8 cellular contexts compared by ENCODE assay signal in genomic region chr1:19341201-19342076, GRCh38. TPM values are rescaled to one million over a fixed set of nuclear protein-coding genes. Genes with fewer than 3 reads are reported as not detected.
DNase-seq lines count a peak whose midpoint lies in the region; ATAC-seq and TF ChIP-seq lines count a peak whose summit lies in the region.

No MANE protein-coding gene starts in this region.

- no peak overlapping the region for H3K4me3 ChIP-seq in heart right ventricle

- in situ Hi-C loops in KBM-7 (cut with MboI; ENCODE audit: low pct_unique_long_range_greater_than_20kb, low sequenced_read_pairs), result no loop called here

- H3K4me1 ChIP-seq in heart right ventricle, result peaks cover 3 to 30% (median 15%) of the 10 kb centered on the region in 9 donors

- H3K9me3 ChIP-seq in heart right ventricle, result no peaks in the 10 kb centered on the region

- intact Hi-C loops in heart right ventricle (cut with DNase I), result loop anchor here in 3 of 10 donors (5.0 kb wide), 3 partner anchors 241 to 316 kb away; no protein-coding TSS in a partner anchor

- no peaks in the 10 kb centered on the region for H3K27me3 ChIP-seq in heart right ventricle

- peak; percentile 80 to 94 (median 84) for TF ChIP-seq CTCF in heart right ventricle (IDR thresholded peaks at IDR 0.05)

- H3K27ac ChIP-seq in heart right ventricle, result peak overlapping the region in 5 of 10 donors; percentile 7 to 41 (median 23)

- DNase-seq in DMS53 (lab: John Stamatoyannopoulos, UW) (peak; percentile 86), KBM-7 (peak; percentile 75), T-helper 1 cell (peak; percentile 52 to 64 (median 57)), heart right ventricle (peak; percentile 57 to 75), retina (peak; percentile 82)
- DNase-seq in activated naive CD8-positive, alpha-beta T cell treated with anti-CD3 and anti-CD28 coated beads, Interleukin-2, amount 50 U/mL, for 16 hours (ENCODE audit: low read depth, low spot score), result peak; percentile 59

- peak; percentile 23 to 62 (median 49) for ATAC-seq in heart right ventricle
- ATAC-seq in HG03135 (IDR thresholded peaks at IDR 0.05; ENCODE audit: unreplicated experiment), result no peak
- no peak for ATAC-seq in GM21737 (IDR thresholded peaks at IDR 0.05; ENCODE audit: unreplicated experiment)

- 66% methylated on average over 25 of the region's 25 CpGs for WGBS in heart right ventricle, 2 donors

- peaks cover 0 to 87% (median 19%) of the 10 kb centered on the region in 9 donors for H3K36me3 ChIP-seq in heart right ventricle

RNA-seq across cellular contexts. Expression of gene SLC66A1, which starts 29.3 kb away (rescaled TPM):
- total RNA-seq in heart right ventricle, result 1 to 10 TPM; 4.2 to 7.8 (median 6.5) TPM
- polyA plus RNA-seq in heart right ventricle, result 10 to 100 TPM; 16.9 to 18.0 TPM

RNA-seq across cellular contexts. Expression of gene AKR7A2, which starts 29.5 kb away (rescaled TPM):
- total RNA-seq in heart right ventricle, result 10 to 100 TPM; 30.6 to 48.5 (median 43.3) TPM
- polyA plus RNA-seq in heart right ventricle, result 10 to 100 TPM in 1 of 2 donors, 1 to 10 TPM in 1; 6.8 to 26.2 TPM

RNA-seq across cellular contexts. Expression of gene AKR7A3, which starts 52.9 kb away (rescaled TPM):
- total RNA-seq in heart right ventricle, result under 1 TPM in 8 of 10 donors, not detected in 2; 0.13 to 0.42 (median 0.24) TPM
- under 1 TPM; 0.22 to 0.66 TPM for polyA plus RNA-seq in heart right ventricle

Comparison
In these comparisons a context has a peak if more than half of its experiments do, and no peak if none do; other contexts are left out.
1. ATAC-seq: peak in heart right ventricle (8 of 8); none in HG03135 (single experiment) and GM21737 (single experiment).
2. Peak in every context shown above with its lines, with median percentiles within 50 percentile points of each other: DNase-seq.